In the genomic region with DNA sequence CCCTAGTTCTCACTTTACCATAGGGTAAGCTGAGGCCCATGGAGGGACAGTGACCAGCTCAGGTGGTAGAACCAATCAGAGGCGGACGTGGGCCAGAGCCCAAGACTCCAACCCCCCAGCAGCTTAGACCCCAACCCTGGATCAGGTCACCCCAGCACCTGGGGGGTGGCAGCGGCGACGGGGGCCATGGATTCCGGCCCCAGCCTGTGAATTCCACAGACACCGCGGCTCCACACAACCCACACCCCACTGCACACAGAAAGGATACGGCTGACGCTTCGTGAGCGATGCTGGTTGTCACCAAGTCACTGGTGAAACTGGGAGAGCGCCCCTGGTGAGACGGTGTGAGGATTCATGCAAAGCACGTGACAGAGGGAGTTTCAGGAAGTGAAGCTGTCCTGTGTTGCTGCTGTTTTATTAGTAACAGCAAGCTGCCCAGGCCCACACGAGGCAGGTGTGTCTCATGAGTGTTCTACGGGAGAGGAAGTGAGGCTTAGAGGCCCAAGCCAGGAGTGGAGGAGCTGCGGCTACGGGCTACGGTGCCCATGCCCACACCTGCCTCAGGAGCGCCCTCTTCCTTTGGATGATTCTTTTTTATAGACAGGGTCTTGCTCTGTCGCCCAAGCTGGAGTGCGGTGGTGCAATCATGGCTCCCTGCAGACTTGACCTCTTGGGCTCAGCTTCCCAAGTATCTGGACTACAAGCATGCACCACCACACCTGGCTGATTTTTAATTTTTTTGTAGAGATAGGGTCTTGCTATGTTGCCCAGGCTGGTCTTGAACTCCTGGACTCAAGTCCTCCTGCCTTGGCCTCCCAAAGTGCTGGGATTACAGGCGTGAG, we compare ENCODE assay signal across 8 cellular contexts. TPM values are rescaled to one million over a fixed set of nuclear protein-coding genes. Genes with fewer than 3 reads are reported as not detected.
A peak's percentile ranks its signal among the peaks of the same experiment; 100 is the strongest.
DNase-seq lines count a peak whose midpoint lies in the region; ATAC-seq and TF ChIP-seq lines count a peak whose summit lies in the region.
"Not testable (repeated sequence)": the region's sequence is repeated elsewhere in the genome, so short reads cannot be mapped to it uniquely, and the experiment has no call there.

No MANE protein-coding gene starts in this region.

- not testable (repeated sequence) for H3K36me3 ChIP-seq in HCT116 (ENCODE audit: control insufficient read depth in 1 of 2, insufficient read depth in 2 of 2, low read length in 2 of 2); KMS-11 (ENCODE audit: insufficient read depth); esophagus (ENCODE audit: control insufficient read depth in 2 of 2, insufficient read depth in 2 of 2, low read length in 1 of 2)

- H3K4me2 ChIP-seq in HCT116 (ENCODE audit: low read length) (peak overlapping the region; percentile 41), KMS-11 (peak overlapping the region; percentile 40; the same call in 1 of the 2 replicates)

- not testable (repeated sequence) for H3K79me2 ChIP-seq in HCT116 (ENCODE audit: insufficient read depth, low read length); KMS-11 (ENCODE audit: insufficient read depth, low read depth)

- H3K9ac ChIP-seq in HCT116 (ENCODE audit: low read length): not testable (repeated sequence)
- H3K9ac ChIP-seq in KMS-11: peak overlapping the region; percentile 43

- H3K27ac Mint-ChIP-seq in type B pancreatic cell: peak overlapping the region; percentile 26

- not testable (repeated sequence) for H3K4me1 Mint-ChIP-seq in type B pancreatic cell (ENCODE audit: unreplicated experiment)

- CTCF ChIA-PET in HCT116 (lab: Charles Lee): interaction anchor here (0.6 to 2.7 kb wide), 8 partner anchors 11 to 521 kb away, joined by 3 to 21 read pairs (median 3); a partner anchor contains a TSS
- CTCF ChIA-PET in RWPE1 (lab: Yijun Ruan, JAX): interaction anchor here (0.6 to 3.8 kb wide), 6 partner anchors 21 to 1395 kb away, joined by 3 to 32 read pairs (median 4); a partner anchor contains a TSS

- ATAC-seq in GM18502 (IDR thresholded peaks at IDR 0.05; ENCODE audit: poor library complexity, unreplicated experiment): peak; percentile 81
- peak; percentile 83 for ATAC-seq in HCT116

- DNase-seq in HCT116 (ENCODE audit: low read depth, low spot score) (peak; percentile 50), RWPE1 (ENCODE audit: low spot score) (peak; percentile 26), pons (ENCODE audit: low spot score) (peak; percentile 71)
- DNase-seq in activated CD8-positive, alpha-beta memory T cell treated with anti-CD3 and anti-CD28 coated beads, Interleukin-2, amount 50 U/mL, for 4 hours: peak; percentile 54
- DNase-seq in type B pancreatic cell (ENCODE audit: extremely low spot score, unreplicated experiment): not testable (repeated sequence)

- not testable (repeated sequence) for H2AFZ ChIP-seq in HCT116 (ENCODE audit: low read depth, low read length, poor library complexity, severe bottlenecking)
- H2AFZ ChIP-seq in KMS-11 (ENCODE audit: low read depth): peak overlapping the region; percentile 82

- H3K9me2 ChIP-seq in HCT116 (ENCODE audit: insufficient read depth): not testable (repeated sequence)

- H4K20me1 ChIP-seq in HCT116 (ENCODE audit: insufficient read depth); KMS-11 (ENCODE audit: insufficient read depth): not testable (repeated sequence)

- H3K27me3 ChIP-seq in HCT116 (ENCODE audit: insufficient read depth, low read length); KMS-11 (ENCODE audit: insufficient read depth, low read depth); esophagus (ENCODE audit: control insufficient read depth in 1 of 2, insufficient read depth in 2 of 2, low read length in 2 of 2): not testable (repeated sequence)

- not testable (repeated sequence) for H3K36me3 Mint-ChIP-seq in type B pancreatic cell

- RAD21 ChIA-PET in HCT116 (lab: Charles Lee; ENCODE audit: low non-redundant PET in 1 of 2, low total read pairs in 2 of 2, uncharacterized antibody in 2 of 2, unreplicated experiment in 2 of 2): interaction anchor here (0.6 to 0.9 kb wide), 3 partner anchors 85 to 102 kb away, joined by 4 to 8 read pairs (median 6); a partner anchor contains a TSS

- TF ChIP-seq CTCF in HCT116 (IDR thresholded peaks at IDR 0.05 in 2 of 3, conservative IDR thresholded peaks at IDR 0.05 in 1 of 3; ENCODE audit: borderline replicate concordance in 1 of 3, insufficient read depth in 1 of 3, low read depth in 2 of 3, low read length in 2 of 3): peak; percentile 4 to 20 (median 18); a peak in 1 of 6 replicates
- peak; percentile 45 for TF ChIP-seq CTCF in KMS-11 (conservative IDR thresholded peaks at IDR 0.05; ENCODE audit: low read depth, low read length)
- TF ChIP-seq CTCF in RWPE1 (conservative IDR thresholded peaks at IDR 0.05; ENCODE audit: low read depth): peak; percentile 54
- TF ChIP-seq CTCF in type B pancreatic cell (conservative IDR thresholded peaks at IDR 0.05): not testable (repeated sequence)

- H3K4me3 ChIP-seq in HCT116 (replicated peaks in 1 of 2; ENCODE audit: low read depth in 1 of 2, low read length in 2 of 2); KMS-11 (IDR thresholded peaks at IDR 0.05; ENCODE audit: insufficient read depth, low read depth, low read length); esophagus (ENCODE audit: low read depth in 1 of 2, low read length in 2 of 2): not testable (repeated sequence)

- H3K4me1 ChIP-seq in HCT116 (ENCODE audit: control insufficient read depth in 1 of 2, insufficient read depth in 2 of 2, low read length in 2 of 2) (peaks cover 0 to 15% of the 10 kb centered on the region in 2 experiments; a peak in 3 of 4 replicates), esophagus (ENCODE audit: control insufficient read depth in 2 of 2, insufficient read depth in 2 of 2, low read length in 1 of 2) (peaks cover 0 to 18% of the 10 kb centered on the region in 2 donors)
- not testable (repeated sequence) for H3K4me1 ChIP-seq in KMS-11 (ENCODE audit: low read depth, poor library complexity, severe bottlenecking)

- 43 to 51% methylated on average over 14 to 18 of the region's 24 CpGs for WGBS in esophagus, 2 donors

- intact Hi-C loops in HCT116 (cut with micrococcal nuclease): loop anchor here (2.0 to 10.0 kb wide), 2 partner anchors 215 to 517 kb away; no protein-coding TSS in a partner anchor

- H3K27me3 Mint-ChIP-seq in type B pancreatic cell: peaks cover 18% of the 10 kb centered on the region

- not testable (repeated sequence) for H3K27ac ChIP-seq in HCT116 (ENCODE audit: low read depth, low read length)
- H3K27ac ChIP-seq in KMS-11 (peak overlapping the region; percentile 70), RWPE1 (peak overlapping the region; percentile 3; the same call in 1 of the 2 replicates), esophagus (ENCODE audit: low read depth in 2 of 2, low read length in 1 of 2) (peak overlapping the region; percentile 81 to 95)

- not testable (repeated sequence) for H3K9me3 ChIP-seq in HCT116 (ENCODE audit: control insufficient read depth in 1 of 2, insufficient read depth in 1 of 2, low read depth in 1 of 2, low read length in 2 of 2); esophagus (ENCODE audit: control insufficient read depth in 2 of 2, insufficient read depth in 1 of 2, low read depth in 1 of 2, low read length in 1 of 2)

- BruUV-seq in HCT116 (replicated peaks; lab: Mats Ljungman, UMichigan): not testable (repeated sequence)

- not testable (repeated sequence) for TF ChIP-seq POLR2A in HCT116 (IDR thresholded peaks at IDR 0.05; ENCODE audit: borderline replicate concordance, extremely low read depth, insufficient read depth, insufficient read length)

- H3K4me3 Mint-ChIP-seq in type B pancreatic cell: not testable (repeated sequence)

- POLR2A ChIA-PET in HCT116 (lab: Charles Lee): interaction anchor here (0.6 kb wide), 1 partner anchor 51 kb away, joined by 3 read pairs; no protein-coding TSS in a partner anchor
- POLR2A ChIA-PET in RWPE1 (lab: Yijun Ruan, JAX; ENCODE audit: low non-redundant PET): not testable (repeated sequence)

- H3K9me3 Mint-ChIP-seq in type B pancreatic cell: not testable (repeated sequence)

- not testable (repeated sequence) for TF ChIP-seq RAD21 in HCT116 (IDR thresholded peaks at IDR 0.05; ENCODE audit: low read depth)

TF ChIP-seq in HCT116, 20 proteins besides CTCF, POLR2A, EP300 and RAD21:
- TF ChIP-seq, protein P1, sequence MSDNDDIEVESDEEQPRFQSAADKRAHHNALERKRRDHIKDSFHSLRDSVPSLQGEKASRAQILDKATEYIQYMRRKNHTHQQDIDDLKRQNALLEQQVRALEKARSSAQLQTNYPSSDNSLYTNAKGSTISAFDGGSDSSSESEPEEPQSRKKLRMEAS (IDR thresholded peaks at IDR 0.05): peak; percentile 86

RNA-seq across cellular contexts. Expression of a gene that starts 28.6 kb away (rescaled TPM):
- total RNA-seq in HCT116 (2021; ENCODE audit: unreplicated experiment): 9.5 TPM
- 7.0 and 7.1 TPM in 2 replicates for polyA plus RNA-seq in HCT116 (2012)
- under 1 TPM; 0.12 to 0.36 TPM for polyA plus RNA-seq in esophagus
- total RNA-seq in type B pancreatic cell (ENCODE audit: low replicate concordance): 1.5 and 2.4 TPM in 2 replicates

RNA-seq across cellular contexts. Expression of a gene that starts 46.2 kb away (rescaled TPM):
- total RNA-seq in HCT116 (2021; ENCODE audit: unreplicated experiment) (3.7 TPM), type B pancreatic cell (ENCODE audit: low replicate concordance) (0.21 and 0.65 TPM in 2 replicates)
- 1.3 and 1.4 TPM in 2 replicates for polyA plus RNA-seq in HCT116 (2012)
- under 1 TPM; 0.25 to 0.28 TPM for polyA plus RNA-seq in esophagus
